ENCODE assay signal across 1 cellular context in the genomic region with DNA sequence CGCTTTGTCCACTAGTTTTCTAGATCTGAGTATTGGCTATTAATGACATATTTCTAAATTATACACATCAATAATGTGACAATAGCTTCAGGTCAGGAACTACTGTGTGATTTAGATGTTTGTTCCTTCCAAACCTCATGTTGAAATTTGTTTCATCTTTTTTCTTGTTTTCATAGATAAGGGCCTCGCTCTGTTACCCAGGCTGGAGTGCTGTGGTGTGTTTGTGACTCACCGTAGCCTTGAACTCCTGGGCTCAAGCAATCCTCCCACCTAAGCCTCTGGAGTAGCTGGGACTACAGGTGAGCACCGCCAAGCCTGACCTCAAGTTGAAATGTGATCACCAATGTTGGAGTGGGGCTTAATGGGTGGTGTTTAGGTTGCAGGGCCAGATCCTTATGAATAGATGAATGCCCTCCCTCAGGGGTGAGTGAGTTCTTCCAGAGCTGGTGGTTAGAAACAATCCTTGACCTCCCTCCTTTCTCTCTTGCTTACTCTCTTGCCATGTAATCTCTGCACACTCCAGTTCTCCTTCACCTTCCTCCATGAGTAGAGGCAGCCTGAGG.
TF ChIP-seq lines count a peak whose summit lies in the region.

No MANE protein-coding gene starts in this region.

TF ChIP-seq in K562, 482 proteins besides CTCF, POLR2A, EP300 and RAD21 (continued from another document):
- TF ChIP-seq ETS1 (conservative IDR thresholded peaks at IDR 0.05; ENCODE audit: control insufficient read depth, low read depth, low read length) (no peak), MAX (CRISPR knock-in tag; IDR thresholded peaks at IDR 0.05) (0 out of 2 replicates have a peak, but pooled peaks have one; percentile 28), ZNF253 (CRISPR knock-in tag; conservative IDR thresholded peaks at IDR 0.05) (no peak), UBTF (IDR thresholded peaks at IDR 0.05; ENCODE audit: borderline replicate concordance in 1 of 2, low read depth in 2 of 2, low read length in 2 of 2) (no peak), ATF7 (IDR thresholded peaks at IDR 0.05) (no peak), PML (IDR thresholded peaks at IDR 0.05; ENCODE audit: low read length) (no peak), ETV5 (CRISPR knock-in tag; IDR thresholded peaks at IDR 0.05; ENCODE audit: low read depth) (no peak; the same call in 1 of the 2 replicates), CBFA2T3 (IDR thresholded peaks at IDR 0.05) (peak; percentile 71), ETV6 (IDR thresholded peaks at IDR 0.05; ENCODE audit: borderline replicate concordance in 1 of 2, low read depth in 2 of 2, low read length in 1 of 2) (no peak), ETV6 (CRISPR knock-in tag; IDR thresholded peaks at IDR 0.05; ENCODE audit: borderline replicate concordance) (no peak), PPARD (CRISPR knock-in tag; IDR thresholded peaks at IDR 0.05) (no peak), E2F3 (CRISPR knock-in tag; IDR thresholded peaks at IDR 0.05) (no peak), BCL6 (CRISPR knock-in tag; IDR thresholded peaks at IDR 0.05) (no peak), HOXB6 (CRISPR knock-in tag; IDR thresholded peaks at IDR 0.05; ENCODE audit: borderline replicate concordance) (no peak), KLF1 (tag; IDR thresholded peaks at IDR 0.05) (no peak), ZNF133 (CRISPR knock-in tag; IDR thresholded peaks at IDR 0.05) (no peak), JUN (IDR thresholded peaks at IDR 0.05; ENCODE audit: borderline replicate concordance, low read depth, low read length) (peak; percentile 31; the same call in 1 of the 2 replicates), JUN (CRISPR knock-in tag; IDR thresholded peaks at IDR 0.05; ENCODE audit: borderline replicate concordance) (no peak), GTF2F1 (IDR thresholded peaks at IDR 0.05; ENCODE audit: low read depth, low read length) (no peak), POU5F1 (IDR thresholded peaks at IDR 0.05; ENCODE audit: borderline replicate concordance, low read depth, low read length, partially characterized antibody) (no peak), KHSRP (IDR thresholded peaks at IDR 0.05) (no peak), GTF2E2 (tag; IDR thresholded peaks at IDR 0.05) (no peak), ZFP36 (IDR thresholded peaks at IDR 0.05; ENCODE audit: low read depth, low read length, partially characterized antibody) (no peak), SIN3B (IDR thresholded peaks at IDR 0.05; ENCODE audit: low read depth) (no peak), C11orf30 (IDR thresholded peaks at IDR 0.05; ENCODE audit: low read depth) (no peak), POLR2AphosphoS2 (IDR thresholded peaks at IDR 0.05; ENCODE audit: low read length) (no peak), TAL1 (IDR thresholded peaks at IDR 0.05) (0 out of 2 replicates have a peak, but pooled peaks have one; percentile 4), COPS2 (conservative IDR thresholded peaks at IDR 0.05) (no peak), MECOM (CRISPR knock-in tag; IDR thresholded peaks at IDR 0.05) (no peak), U2AF1 (optimal IDR thresholded peaks at IDR 0.05; ENCODE audit: low read depth, low read length) (no peak), CCAR2 (IDR thresholded peaks at IDR 0.05; ENCODE audit: low read depth, low read length) (no peak), ZNF77 (CRISPR knock-in tag; IDR thresholded peaks at IDR 0.05) (no peak), WHSC1 (IDR thresholded peaks at IDR 0.05; ENCODE audit: low read length) (no peak), NFRKB (IDR thresholded peaks at IDR 0.05; ENCODE audit: low read depth) (no peak), POLR3G (IDR thresholded peaks at IDR 0.05; ENCODE audit: extremely low read depth, insufficient read length, insufficient replicate concordance) (no peak), IRF2 (CRISPR knock-in tag; IDR thresholded peaks at IDR 0.05) (no peak)
- TF ChIP-seq, protein P1, sequence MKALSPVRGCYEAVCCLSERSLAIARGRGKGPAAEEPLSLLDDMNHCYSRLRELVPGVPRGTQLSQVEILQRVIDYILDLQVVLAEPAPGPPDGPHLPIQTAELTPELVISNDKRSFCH (CRISPR knock-in tag; IDR thresholded peaks at IDR 0.05) = no peak
- TF ChIP-seq, protein P1 (tag; IDR thresholded peaks at IDR 0.05) = no peak
- TF ChIP-seq, protein P2, sequence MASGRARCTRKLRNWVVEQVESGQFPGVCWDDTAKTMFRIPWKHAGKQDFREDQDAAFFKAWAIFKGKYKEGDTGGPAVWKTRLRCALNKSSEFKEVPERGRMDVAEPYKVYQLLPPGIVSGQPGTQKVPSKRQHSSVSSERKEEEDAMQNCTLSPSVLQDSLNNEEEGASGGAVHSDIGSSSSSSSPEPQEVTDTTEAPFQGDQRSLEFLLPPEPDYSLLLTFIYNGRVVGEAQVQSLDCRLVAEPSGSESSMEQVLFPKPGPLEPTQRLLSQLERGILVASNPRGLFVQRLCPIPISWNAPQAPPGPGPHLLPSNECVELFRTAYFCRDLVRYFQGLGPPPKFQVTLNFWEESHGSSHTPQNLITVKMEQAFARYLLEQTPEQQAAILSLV (tag; IDR thresholded peaks at IDR 0.05) = no peak
- TF ChIP-seq, protein P3, sequence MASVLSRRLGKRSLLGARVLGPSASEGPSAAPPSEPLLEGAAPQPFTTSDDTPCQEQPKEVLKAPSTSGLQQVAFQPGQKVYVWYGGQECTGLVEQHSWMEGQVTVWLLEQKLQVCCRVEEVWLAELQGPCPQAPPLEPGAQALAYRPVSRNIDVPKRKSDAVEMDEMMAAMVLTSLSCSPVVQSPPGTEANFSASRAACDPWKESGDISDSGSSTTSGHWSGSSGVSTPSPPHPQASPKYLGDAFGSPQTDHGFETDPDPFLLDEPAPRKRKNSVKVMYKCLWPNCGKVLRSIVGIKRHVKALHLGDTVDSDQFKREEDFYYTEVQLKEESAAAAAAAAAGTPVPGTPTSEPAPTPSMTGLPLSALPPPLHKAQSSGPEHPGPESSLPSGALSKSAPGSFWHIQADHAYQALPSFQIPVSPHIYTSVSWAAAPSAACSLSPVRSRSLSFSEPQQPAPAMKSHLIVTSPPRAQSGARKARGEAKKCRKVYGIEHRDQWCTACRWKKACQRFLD (CRISPR knock-in tag; IDR thresholded peaks at IDR 0.05) = no peak
- TF ChIP-seq, protein P4, sequence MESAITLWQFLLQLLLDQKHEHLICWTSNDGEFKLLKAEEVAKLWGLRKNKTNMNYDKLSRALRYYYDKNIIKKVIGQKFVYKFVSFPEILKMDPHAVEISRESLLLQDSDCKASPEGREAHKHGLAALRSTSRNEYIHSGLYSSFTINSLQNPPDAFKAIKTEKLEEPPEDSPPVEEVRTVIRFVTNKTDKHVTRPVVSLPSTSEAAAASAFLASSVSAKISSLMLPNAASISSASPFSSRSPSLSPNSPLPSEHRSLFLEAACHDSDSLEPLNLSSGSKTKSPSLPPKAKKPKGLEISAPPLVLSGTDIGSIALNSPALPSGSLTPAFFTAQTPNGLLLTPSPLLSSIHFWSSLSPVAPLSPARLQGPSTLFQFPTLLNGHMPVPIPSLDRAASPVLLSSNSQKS (CRISPR knock-in tag; IDR thresholded peaks at IDR 0.05) = no peak
TF ChIP-seq in K562: peak in this region for 30.
